Comparison of ENCODE assay signal across 12 cellular contexts in the genomic region with DNA sequence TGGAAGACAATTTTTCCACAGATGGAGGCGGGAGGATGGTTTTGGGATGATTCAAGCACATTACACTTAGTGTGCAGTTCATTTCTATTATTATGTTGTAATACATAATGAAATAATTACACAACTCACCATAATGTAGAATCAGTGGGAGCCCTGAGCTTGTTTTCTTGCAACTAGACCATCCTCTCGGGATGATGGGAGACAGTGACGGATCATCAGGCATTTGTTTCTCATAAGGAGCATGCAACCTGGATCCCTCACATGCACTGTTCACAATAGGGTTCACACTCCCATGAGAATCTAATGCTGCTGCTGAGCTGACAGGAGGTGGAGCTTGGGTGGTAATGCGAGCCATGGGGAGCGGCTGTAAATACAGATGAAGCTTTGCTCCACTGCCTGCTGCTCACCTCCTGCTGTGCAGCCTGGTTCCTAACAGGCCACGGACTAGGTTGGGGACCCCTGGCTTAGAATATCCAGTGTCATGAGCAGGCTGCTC. TPM values are rescaled to one million over a fixed set of nuclear protein-coding genes. Genes with fewer than 3 reads are reported as not detected.
A peak's percentile ranks its signal among the peaks of the same experiment; 100 is the strongest.
DNase-seq lines count a peak whose midpoint lies in the region; ATAC-seq and TF ChIP-seq lines count a peak whose summit lies in the region.
"Had no signal": no experiment of that assay in that cellular context is flagged by ENCODE, and none has a peak within 500 bp of the region (broad histone marks: within the 10 kb centered on the region; RNA-seq: fewer than 3 reads in every experiment).

No MANE protein-coding gene starts in this region.

- CTCF ChIA-PET in WTC11 (lab: Charles Lee) = interaction anchor here (0.9 to 2.3 kb wide), 7 partner anchors 17 to 109 kb away, joined by 3 to 11 read pairs (median 5); a partner anchor contains a TSS

- H3K36me3 Mint-ChIP-seq in neural crest cell (ENCODE audit: low read depth) = no peaks in the 10 kb centered on the region
- H3K36me3 Mint-ChIP-seq in activated T-helper 17 cell treated with anti-CD3 and anti-CD28 coated beads, Interleukin-2, amount 50 U/mL, for 72 hours (ENCODE audit: low read depth) = peaks cover 26% of the 10 kb centered on the region
- peaks cover 3% of the 10 kb centered on the region; the same call in 1 of the 2 replicates for H3K36me3 Mint-ChIP-seq in WTC11
- H3K36me3 Mint-ChIP-seq: IgD-negative memory B cell had no signal

- H3K27ac Mint-ChIP-seq in neural crest cell (ENCODE audit: unreplicated experiment) (peak overlapping the region; percentile 12), WTC11 (no peak overlapping the region)
- H3K27ac Mint-ChIP-seq in activated T-helper 17 cell treated with anti-CD3 and anti-CD28 coated beads, Interleukin-2, amount 50 U/mL, for 72 hours = no peak overlapping the region
- H3K27ac Mint-ChIP-seq: effector memory CD8-positive, alpha-beta T cell had no signal

- ATAC-seq in activated T-helper 17 cell treated with anti-CD3 and anti-CD28 coated beads, Interleukin-2, amount 50 U/mL, for 72 hours (replicated peaks) = no peak
- no peak for ATAC-seq in HG02588 (IDR thresholded peaks at IDR 0.05; ENCODE audit: unreplicated experiment)
- no peak for ATAC-seq in WTC11
- ATAC-seq: effector memory CD8-positive, alpha-beta T cell; Right ventricle myocardium inferior had no signal

- H3K4me1 Mint-ChIP-seq in neural crest cell (peaks cover 43% of the 10 kb centered on the region), WTC11 (peaks cover 15% of the 10 kb centered on the region)
- H3K4me1 Mint-ChIP-seq in activated T-helper 17 cell treated with anti-CD3 and anti-CD28 coated beads, Interleukin-2, amount 50 U/mL, for 72 hours = peaks cover 2% of the 10 kb centered on the region

- H3K9me3 Mint-ChIP-seq in neural crest cell (no peaks in the 10 kb centered on the region), WTC11 (peaks cover 4% of the 10 kb centered on the region)
- H3K9me3 Mint-ChIP-seq in activated T-helper 17 cell treated with anti-CD3 and anti-CD28 coated beads, Interleukin-2, amount 50 U/mL, for 72 hours = no peaks in the 10 kb centered on the region
- H3K9me3 Mint-ChIP-seq: effector memory CD8-positive, alpha-beta T cell; IgD-negative memory B cell had no signal

- POLR2A ChIA-PET in WTC11 (lab: Charles Lee) = interaction anchor here (1.1 kb wide), 1 partner anchor 30 kb away, joined by 3 read pairs; a partner anchor contains a TSS

- DNase-seq in GM03348 (ENCODE audit: low spot score) (peak; percentile 41), Kasumi-1 (lab: John Stamatoyannopoulos, UW) (peak; percentile 6 to 20), neural crest cell (ENCODE audit: low read depth, low spot score) (no peak), WTC11 (ENCODE audit: low spot score) (no peak)
- DNase-seq: amygdala; effector memory CD8-positive, alpha-beta T cell; stimulated activated CD4-positive, alpha-beta T cell treated with anti-CD3 and anti-CD28 coated beads, Interleukin-15, amount 100 ng/mL, for 24 hours had no signal

- H3K4me3 Mint-ChIP-seq in neural crest cell (peak overlapping the region; percentile 77), WTC11 (no peak overlapping the region; the same call in 1 of the 2 replicates)
- no peak overlapping the region for H3K4me3 Mint-ChIP-seq in activated T-helper 17 cell treated with anti-CD3 and anti-CD28 coated beads, Interleukin-2, amount 50 U/mL, for 72 hours

- H3K27ac ChIP-seq in angular gyrus (ENCODE audit: low read depth, low read length) = peak overlapping the region; percentile 94

- TF ChIP-seq CTCF in neural crest cell (conservative IDR thresholded peaks at IDR 0.05) = no peak
- no peak for TF ChIP-seq CTCF in WTC11 (IDR thresholded peaks at IDR 0.05)

- H3K27me3 Mint-ChIP-seq in neural crest cell (ENCODE audit: low read depth) = no peaks in the 10 kb centered on the region
- H3K27me3 Mint-ChIP-seq in activated T-helper 17 cell treated with anti-CD3 and anti-CD28 coated beads, Interleukin-2, amount 50 U/mL, for 72 hours = no peaks in the 10 kb centered on the region
- peaks cover 30% of the 10 kb centered on the region for H3K27me3 Mint-ChIP-seq in WTC11 (ENCODE audit: low read depth)
- H3K27me3 Mint-ChIP-seq: effector memory CD8-positive, alpha-beta T cell; IgD-negative memory B cell had no signal

TF ChIP-seq in WTC11, 78 proteins besides CTCF, POLR2A, EP300 and RAD21:
- TF ChIP-seq KAT7 (CRISPR knock-in tag; IDR thresholded peaks at IDR 0.05; ENCODE audit: borderline replicate concordance) = no peak
- no peak for TF ChIP-seq TP53 (CRISPR knock-in tag; IDR thresholded peaks at IDR 0.05)
- TF ChIP-seq, protein P1, sequence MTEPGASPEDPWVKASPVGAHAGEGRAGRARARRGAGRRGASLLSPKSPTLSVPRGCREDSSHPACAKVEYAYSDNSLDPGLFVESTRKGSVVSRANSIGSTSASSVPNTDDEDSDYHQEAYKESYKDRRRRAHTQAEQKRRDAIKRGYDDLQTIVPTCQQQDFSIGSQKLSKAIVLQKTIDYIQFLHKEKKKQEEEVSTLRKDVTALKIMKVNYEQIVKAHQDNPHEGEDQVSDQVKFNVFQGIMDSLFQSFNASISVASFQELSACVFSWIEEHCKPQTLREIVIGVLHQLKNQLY (CRISPR knock-in tag; IDR thresholded peaks at IDR 0.05) = no peak
- no peak for TF ChIP-seq TCF7 (CRISPR knock-in tag; IDR thresholded peaks at IDR 0.05; ENCODE audit: low read depth)
- TF ChIP-seq PRRX2 (CRISPR knock-in tag; IDR thresholded peaks at IDR 0.05) = no peak
- TF ChIP-seq, protein P2, sequence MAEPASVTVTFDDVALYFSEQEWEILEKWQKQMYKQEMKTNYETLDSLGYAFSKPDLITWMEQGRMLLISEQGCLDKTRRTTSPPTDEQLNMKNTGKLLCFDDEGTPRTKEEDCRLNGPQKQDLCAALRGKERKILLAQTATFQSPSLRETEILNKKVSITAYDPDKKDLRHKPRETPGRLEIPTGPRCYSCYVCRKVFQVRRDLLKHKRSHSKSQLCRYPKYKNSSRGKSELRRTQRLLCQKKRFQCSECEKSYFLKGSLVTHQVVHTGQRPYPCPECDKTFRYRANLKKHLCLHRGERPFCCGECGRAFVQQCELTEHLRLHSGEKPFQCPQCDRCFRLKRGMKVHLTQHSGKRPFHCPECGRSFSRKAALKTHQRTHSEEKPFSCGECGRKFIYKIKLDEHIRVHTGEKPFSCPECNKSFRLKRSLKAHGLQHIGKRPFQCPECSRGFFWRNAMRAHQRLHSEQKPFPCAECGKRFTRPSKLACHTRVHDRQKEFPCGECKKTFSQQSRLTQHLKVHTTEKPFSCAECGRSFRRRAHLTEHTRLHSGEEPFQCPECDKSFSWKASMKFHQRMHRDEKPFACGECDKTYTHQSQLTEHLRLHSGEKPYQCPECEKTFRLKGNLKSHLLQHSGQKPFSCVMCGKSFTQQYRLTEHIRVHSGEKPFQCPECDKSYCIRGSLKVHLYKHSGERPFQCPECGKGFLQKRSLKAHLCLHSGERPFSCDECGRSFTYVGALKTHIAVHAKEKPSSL (CRISPR knock-in tag; conservative IDR thresholded peaks at IDR 0.05) = no peak
- no peak for TF ChIP-seq GABPB1 (CRISPR knock-in tag; IDR thresholded peaks at IDR 0.05)
- TF ChIP-seq CREM (CRISPR knock-in tag; IDR thresholded peaks at IDR 0.05) = no peak
- TF ChIP-seq, protein P3, sequence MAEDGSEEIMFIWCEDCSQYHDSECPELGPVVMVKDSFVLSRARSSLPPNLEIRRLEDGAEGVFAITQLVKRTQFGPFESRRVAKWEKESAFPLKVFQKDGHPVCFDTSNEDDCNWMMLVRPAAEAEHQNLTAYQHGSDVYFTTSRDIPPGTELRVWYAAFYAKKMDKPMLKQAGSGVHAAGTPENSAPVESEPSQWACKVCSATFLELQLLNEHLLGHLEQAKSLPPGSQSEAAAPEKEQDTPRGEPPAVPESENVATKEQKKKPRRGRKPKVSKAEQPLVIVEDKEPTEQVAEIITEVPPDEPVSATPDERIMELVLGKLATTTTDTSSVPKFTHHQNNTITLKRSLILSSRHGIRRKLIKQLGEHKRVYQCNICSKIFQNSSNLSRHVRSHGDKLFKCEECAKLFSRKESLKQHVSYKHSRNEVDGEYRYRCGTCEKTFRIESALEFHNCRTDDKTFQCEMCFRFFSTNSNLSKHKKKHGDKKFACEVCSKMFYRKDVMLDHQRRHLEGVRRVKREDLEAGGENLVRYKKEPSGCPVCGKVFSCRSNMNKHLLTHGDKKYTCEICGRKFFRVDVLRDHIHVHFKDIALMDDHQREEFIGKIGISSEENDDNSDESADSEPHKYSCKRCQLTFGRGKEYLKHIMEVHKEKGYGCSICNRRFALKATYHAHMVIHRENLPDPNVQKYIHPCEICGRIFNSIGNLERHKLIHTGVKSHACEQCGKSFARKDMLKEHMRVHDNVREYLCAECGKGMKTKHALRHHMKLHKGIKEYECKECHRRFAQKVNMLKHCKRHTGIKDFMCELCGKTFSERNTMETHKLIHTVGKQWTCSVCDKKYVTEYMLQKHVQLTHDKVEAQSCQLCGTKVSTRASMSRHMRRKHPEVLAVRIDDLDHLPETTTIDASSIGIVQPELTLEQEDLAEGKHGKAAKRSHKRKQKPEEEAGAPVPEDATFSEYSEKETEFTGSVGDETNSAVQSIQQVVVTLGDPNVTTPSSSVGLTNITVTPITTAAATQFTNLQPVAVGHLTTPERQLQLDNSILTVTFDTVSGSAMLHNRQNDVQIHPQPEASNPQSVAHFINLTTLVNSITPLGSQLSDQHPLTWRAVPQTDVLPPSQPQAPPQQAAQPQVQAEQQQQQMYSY (CRISPR knock-in tag; IDR thresholded peaks at IDR 0.05) = no peak

RNA-seq across cellular contexts. Expression of a gene that starts 1.6 kb away (rescaled TPM):
- total RNA-seq in neural crest cell = 2.8 and 2.9 TPM in 2 replicates
- total RNA-seq in activated T-helper 17 cell treated with anti-CD3 and anti-CD28 coated beads, Interleukin-2, amount 50 U/mL, for 72 hours = under 1 TPM in 1 of 2 donors, not detected in 1; 0.77 TPM
- 0.94 to 1.6 TPM (median 0.98 TPM) in 3 replicates for total RNA-seq in WTC11 (2021)

RNA-seq across cellular contexts. Expression of a gene that starts 1.9 kb away (rescaled TPM):
- total RNA-seq in neural crest cell = 121 and 136 TPM in 2 replicates
- 100 to 1,000 TPM; 315 to 380 TPM for total RNA-seq in activated T-helper 17 cell treated with anti-CD3 and anti-CD28 coated beads, Interleukin-2, amount 50 U/mL, for 72 hours
- total RNA-seq in WTC11 (2021) = 171 to 173 TPM (median 173 TPM) in 3 replicates

RNA-seq across cellular contexts. Expression of a gene that starts 21.4 kb away (rescaled TPM):
- total RNA-seq in neural crest cell (31.8 and 34.3 TPM in 2 replicates), WTC11 (2021) (26.3 to 33.3 TPM (median 28.8 TPM) in 3 replicates)
- 10 to 100 TPM in 1 of 2 donors, 1 to 10 TPM in 1; 7.0 to 17.3 TPM for total RNA-seq in activated T-helper 17 cell treated with anti-CD3 and anti-CD28 coated beads, Interleukin-2, amount 50 U/mL, for 72 hours

RNA-seq across cellular contexts. Expression of a gene that starts 21.5 kb away (rescaled TPM):
- total RNA-seq in neural crest cell = 32.0 and 32.1 TPM in 2 replicates
- total RNA-seq in activated T-helper 17 cell treated with anti-CD3 and anti-CD28 coated beads, Interleukin-2, amount 50 U/mL, for 72 hours = 10 to 100 TPM; 13.9 to 25.4 TPM
- 33.3 to 36.4 TPM (median 35.6 TPM) in 3 replicates for total RNA-seq in WTC11 (2021)

RNA-seq across cellular contexts. Expression of a gene that starts 29.8 kb away (rescaled TPM):
- 2,746 and 2,748 TPM in 2 replicates for total RNA-seq in neural crest cell
- total RNA-seq in activated T-helper 17 cell treated with anti-CD3 and anti-CD28 coated beads, Interleukin-2, amount 50 U/mL, for 72 hours = 1,000 to 10,000 TPM; 3,005 to 3,350 TPM
- 2,747 to 3,149 TPM (median 3,142 TPM) in 3 replicates for total RNA-seq in WTC11 (2021)

Comparison
In these comparisons a context has a peak if more than half of its experiments do, and no peak if none do; other contexts are left out.
1. DNase-seq: peak in GM03348 (single experiment) and Kasumi-1 (2 of 2); none in neural crest cell (single experiment) and WTC11 (single experiment).